Comparison of ENCODE assay signal across 2 cellular contexts in the genomic region with DNA sequence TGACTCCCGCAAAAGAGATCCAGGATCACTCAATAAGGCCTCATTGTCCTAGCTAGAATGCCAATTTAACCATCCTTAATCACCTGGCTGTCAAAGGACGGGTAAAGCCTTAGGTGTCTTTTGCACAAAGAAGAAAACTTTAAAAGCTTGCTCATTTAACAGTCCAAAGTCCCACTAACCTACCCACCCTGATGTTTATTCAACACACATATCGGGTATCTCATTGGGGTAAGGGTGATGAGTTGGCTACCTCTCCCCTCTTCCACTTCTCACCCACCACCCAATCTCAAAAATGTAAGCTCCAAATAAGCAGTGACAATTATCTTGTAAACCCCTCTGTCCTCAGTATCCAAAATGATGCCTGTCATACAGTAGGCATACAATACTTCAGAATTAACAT.
TF ChIP-seq lines count a peak whose summit lies in the region.

No MANE protein-coding gene starts in this region.

TF ChIP-seq in A549, 52 proteins besides CTCF, POLR2A, EP300 and RAD21 (continued from another document):
- TF ChIP-seq BHLHE40 (IDR thresholded peaks at IDR 0.05; ENCODE audit: low read depth, low read length) (no peak), JUN (IDR thresholded peaks at IDR 0.05) (no peak), TP53 (CRISPR knock-in tag; IDR thresholded peaks at IDR 0.05) (no peak), MYC (IDR thresholded peaks at IDR 0.05; ENCODE audit: borderline replicate concordance, low read length) (no peak), MAZ (IDR thresholded peaks at IDR 0.05; ENCODE audit: borderline replicate concordance, low read depth, low read length) (no peak), ZSCAN20 (CRISPR knock-in tag; IDR thresholded peaks at IDR 0.05) (no peak), CHD2 (IDR thresholded peaks at IDR 0.05; ENCODE audit: low read length, partially characterized antibody) (no peak), HDAC2 (IDR thresholded peaks at IDR 0.05) (no peak), RCOR1 (IDR thresholded peaks at IDR 0.05; ENCODE audit: low read depth, low read length) (no peak), FOSL2 (IDR thresholded peaks at IDR 0.05) (no peak), FOSL2 (CRISPR knock-in tag; IDR thresholded peaks at IDR 0.05) (no peak), HOXB13 (CRISPR knock-in tag; IDR thresholded peaks at IDR 0.05; ENCODE audit: low read depth) (no peak), RFX5 (IDR thresholded peaks at IDR 0.05) (no peak), JUNB (IDR thresholded peaks at IDR 0.05) (no peak), ESRRA (IDR thresholded peaks at IDR 0.05; ENCODE audit: borderline replicate concordance, low read length) (no peak)
- TF ChIP-seq, protein P1, sequence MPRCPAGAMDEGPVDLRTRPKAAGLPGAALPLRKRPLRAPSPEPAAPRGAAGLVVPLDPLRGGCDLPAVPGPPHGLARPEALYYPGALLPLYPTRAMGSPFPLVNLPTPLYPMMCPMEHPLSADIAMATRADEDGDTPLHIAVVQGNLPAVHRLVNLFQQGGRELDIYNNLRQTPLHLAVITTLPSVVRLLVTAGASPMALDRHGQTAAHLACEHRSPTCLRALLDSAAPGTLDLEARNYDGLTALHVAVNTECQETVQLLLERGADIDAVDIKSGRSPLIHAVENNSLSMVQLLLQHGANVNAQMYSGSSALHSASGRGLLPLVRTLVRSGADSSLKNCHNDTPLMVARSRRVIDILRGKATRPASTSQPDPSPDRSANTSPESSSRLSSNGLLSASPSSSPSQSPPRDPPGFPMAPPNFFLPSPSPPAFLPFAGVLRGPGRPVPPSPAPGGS (IDR thresholded peaks at IDR 0.05): no peak
- TF ChIP-seq, protein P2, sequence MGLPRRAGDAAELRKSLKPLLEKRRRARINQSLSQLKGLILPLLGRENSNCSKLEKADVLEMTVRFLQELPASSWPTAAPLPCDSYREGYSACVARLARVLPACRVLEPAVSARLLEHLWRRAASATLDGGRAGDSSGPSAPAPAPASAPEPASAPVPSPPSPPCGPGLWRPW (IDR thresholded peaks at IDR 0.05): no peak
- TF ChIP-seq, protein P3, sequence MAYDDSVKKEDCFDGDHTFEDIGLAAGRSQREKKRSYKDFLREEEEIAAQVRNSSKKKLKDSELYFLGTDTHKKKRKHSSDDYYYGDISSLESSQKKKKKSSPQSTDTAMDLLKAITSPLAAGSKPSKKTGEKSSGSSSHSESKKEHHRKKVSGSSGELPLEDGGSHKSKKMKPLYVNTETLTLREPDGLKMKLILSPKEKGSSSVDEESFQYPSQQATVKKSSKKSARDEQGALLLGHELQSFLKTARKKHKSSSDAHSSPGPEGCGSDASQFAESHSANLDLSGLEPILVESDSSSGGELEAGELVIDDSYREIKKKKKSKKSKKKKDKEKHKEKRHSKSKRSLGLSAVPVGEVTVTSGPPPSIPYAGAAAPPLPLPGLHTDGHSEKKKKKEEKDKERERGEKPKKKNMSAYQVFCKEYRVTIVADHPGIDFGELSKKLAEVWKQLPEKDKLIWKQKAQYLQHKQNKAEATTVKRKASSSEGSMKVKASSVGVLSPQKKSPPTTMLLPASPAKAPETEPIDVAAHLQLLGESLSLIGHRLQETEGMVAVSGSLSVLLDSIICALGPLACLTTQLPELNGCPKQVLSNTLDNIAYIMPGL (CRISPR knock-in tag; IDR thresholded peaks at IDR 0.05; ENCODE audit: borderline replicate concordance): no peak
- TF ChIP-seq, protein P4, sequence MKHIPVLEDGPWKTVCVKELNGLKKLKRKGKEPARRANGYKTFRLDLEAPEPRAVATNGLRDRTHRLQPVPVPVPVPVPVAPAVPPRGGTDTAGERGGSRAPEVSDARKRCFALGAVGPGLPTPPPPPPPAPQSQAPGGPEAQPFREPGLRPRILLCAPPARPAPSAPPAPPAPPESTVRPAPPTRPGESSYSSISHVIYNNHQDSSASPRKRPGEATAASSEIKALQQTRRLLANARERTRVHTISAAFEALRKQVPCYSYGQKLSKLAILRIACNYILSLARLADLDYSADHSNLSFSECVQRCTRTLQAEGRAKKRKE (CRISPR knock-in tag; IDR thresholded peaks at IDR 0.05; ENCODE audit: low read depth): no peak
- TF ChIP-seq, protein P5, sequence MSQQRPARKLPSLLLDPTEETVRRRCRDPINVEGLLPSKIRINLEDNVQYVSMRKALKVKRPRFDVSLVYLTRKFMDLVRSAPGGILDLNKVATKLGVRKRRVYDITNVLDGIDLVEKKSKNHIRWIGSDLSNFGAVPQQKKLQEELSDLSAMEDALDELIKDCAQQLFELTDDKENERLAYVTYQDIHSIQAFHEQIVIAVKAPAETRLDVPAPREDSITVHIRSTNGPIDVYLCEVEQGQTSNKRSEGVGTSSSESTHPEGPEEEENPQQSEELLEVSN (IDR thresholded peaks at IDR 0.05; ENCODE audit: borderline replicate concordance, low read depth): no peak

TF ChIP-seq in HCT116, 20 proteins besides CTCF, POLR2A, EP300 and RAD21:
- TF ChIP-seq, protein P6, sequence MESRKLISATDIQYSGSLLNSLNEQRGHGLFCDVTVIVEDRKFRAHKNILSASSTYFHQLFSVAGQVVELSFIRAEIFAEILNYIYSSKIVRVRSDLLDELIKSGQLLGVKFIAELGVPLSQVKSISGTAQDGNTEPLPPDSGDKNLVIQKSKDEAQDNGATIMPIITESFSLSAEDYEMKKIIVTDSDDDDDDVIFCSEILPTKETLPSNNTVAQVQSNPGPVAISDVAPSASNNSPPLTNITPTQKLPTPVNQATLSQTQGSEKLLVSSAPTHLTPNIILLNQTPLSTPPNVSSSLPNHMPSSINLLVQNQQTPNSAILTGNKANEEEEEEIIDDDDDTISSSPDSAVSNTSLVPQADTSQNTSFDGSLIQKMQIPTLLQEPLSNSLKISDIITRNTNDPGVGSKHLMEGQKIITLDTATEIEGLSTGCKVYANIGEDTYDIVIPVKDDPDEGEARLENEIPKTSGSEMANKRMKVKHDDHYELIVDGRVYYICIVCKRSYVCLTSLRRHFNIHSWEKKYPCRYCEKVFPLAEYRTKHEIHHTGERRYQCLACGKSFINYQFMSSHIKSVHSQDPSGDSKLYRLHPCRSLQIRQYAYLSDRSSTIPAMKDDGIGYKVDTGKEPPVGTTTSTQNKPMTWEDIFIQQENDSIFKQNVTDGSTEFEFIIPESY (IDR thresholded peaks at IDR 0.05; ENCODE audit: extremely low read depth, insufficient replicate concordance, low read length): no peak
- TF ChIP-seq SP1 (IDR thresholded peaks at IDR 0.05; ENCODE audit: low read depth) (no peak), EZH2 (IDR thresholded peaks at IDR 0.05) (no peak)
TF ChIP-seq in HCT116: peak in this region for 0.
